Comparison of ENCODE assay signal across 9 cellular contexts in genomic region chr7:106421181-106421762, GRCh38.
DNase-seq lines count a peak whose midpoint lies in the region; ATAC-seq and TF ChIP-seq lines count a peak whose summit lies in the region.
"Had no signal": no experiment of that assay in that cellular context is flagged by ENCODE, and none has a peak within 500 bp of the region (broad histone marks: within the 10 kb centered on the region; RNA-seq: fewer than 3 reads in every experiment).

No MANE protein-coding gene starts in this region.

- H3K27ac ChIP-seq in BLaER1 treated with 17β-estradiol and CSF1 and Interleukin-3, amounts not matched to agents 10 nM and 100 nM: peak overlapping the region in 6 of 11 experiments; percentile 43 to 100 (median 90); a peak in 12 of 22 replicates
- H3K27ac ChIP-seq in ascending aorta (peak overlapping the region; percentile 62 to 71), stomach smooth muscle (ENCODE audit: low read length) (peak overlapping the region; percentile 55)
- H3K27ac ChIP-seq: cardiac muscle cell had no signal

- H3K9me3 ChIP-seq in BLaER1 treated with 17β-estradiol and CSF1 and Interleukin-3, amounts not matched to agents 10 nM and 100 nM (replicated peaks in 1 of 11): peaks cover 4 to 25% (median 11%) of the 10 kb centered on the region in 11 experiments; a peak in 21 of 22 replicates
- H3K9me3 ChIP-seq in ascending aorta (peaks cover 0 to 3% of the 10 kb centered on the region in 2 donors), stomach smooth muscle (ENCODE audit: control insufficient read depth in 2 of 2, low read length in 2 of 2) (peaks cover 0 to 6% of the 10 kb centered on the region in 2 donors), Caco-2 (no peaks in the 10 kb centered on the region)

- no peak overlapping the region for H3K27ac Mint-ChIP-seq in Caco-2 (ENCODE audit: unreplicated experiment)

- no peaks in the 10 kb centered on the region for H3K27me3 Mint-ChIP-seq in Caco-2 (ENCODE audit: insufficient read depth, unreplicated experiment)

- no peaks in the 10 kb centered on the region for H3K36me3 Mint-ChIP-seq in Caco-2 (ENCODE audit: insufficient read depth, unreplicated experiment)

- H3K36me3 ChIP-seq in BLaER1 treated with 17β-estradiol and CSF1 and Interleukin-3, amounts not matched to agents 10 nM and 100 nM: no peaks in the 10 kb centered on the region
- H3K36me3 ChIP-seq in ascending aorta (no peaks in the 10 kb centered on the region), stomach smooth muscle (ENCODE audit: control insufficient read depth in 2 of 2, insufficient read depth in 2 of 2, low read length in 2 of 2) (no peaks in the 10 kb centered on the region), Caco-2 (ENCODE audit: control insufficient read depth, insufficient read depth, low read length) (no peaks in the 10 kb centered on the region)
- H3K36me3 ChIP-seq: cardiac muscle cell had no signal

- no peaks in the 10 kb centered on the region for H4K20me1 ChIP-seq in BLaER1 treated with 17β-estradiol and CSF1 and Interleukin-3, amounts not matched to agents 10 nM and 100 nM

- TF ChIP-seq CTCF in ascending aorta (IDR thresholded peaks at IDR 0.05) (no peak), Caco-2 (IDR thresholded peaks at IDR 0.05; ENCODE audit: insufficient read depth in 1 of 2, low read depth in 1 of 2, low read length in 1 of 2, severe bottlenecking in 1 of 2, unreplicated experiment in 1 of 2) (no peak)

- no peak for ATAC-seq in GM21576 (IDR thresholded peaks at IDR 0.05; ENCODE audit: unreplicated experiment)
- ATAC-seq in GM21526 (IDR thresholded peaks at IDR 0.05; ENCODE audit: low FRiP score, unreplicated experiment): no peak

- H3K27me3 ChIP-seq in BLaER1 treated with 17β-estradiol and CSF1 and Interleukin-3, amounts not matched to agents 10 nM and 100 nM: no peaks in the 10 kb centered on the region
- no peaks in the 10 kb centered on the region for H3K27me3 ChIP-seq in ascending aorta
- no peaks in the 10 kb centered on the region for H3K27me3 ChIP-seq in stomach smooth muscle (ENCODE audit: control insufficient read depth in 1 of 2, insufficient read depth in 2 of 2, low read length in 2 of 2)
- H3K27me3 ChIP-seq in Caco-2 (replicated peaks; ENCODE audit: control insufficient read depth, insufficient read depth, low read length): no peaks in the 10 kb centered on the region
- H3K27me3 ChIP-seq: cardiac muscle cell had no signal

- H3K4me3 Mint-ChIP-seq in Caco-2 (ENCODE audit: unreplicated experiment): no peak overlapping the region

- DNase-seq in NCI-H1105 (lab: John Stamatoyannopoulos, UW) (peak; percentile 3), ascending aorta (ENCODE audit: low spot score in 2 of 2) (peak; percentile 33 to 85), inferior parietal cortex (ENCODE audit: extremely low spot score) (peak; percentile 49), Caco-2 (no peak)

- intact Hi-C loops in ascending aorta (cut with DNase I): no loop called here
- intact Hi-C loops in Caco-2 (cut with micrococcal nuclease; ENCODE audit: unreplicated experiment): no loop called here

- peaks cover 15% of the 10 kb centered on the region for H3K4me1 Mint-ChIP-seq in Caco-2 (ENCODE audit: low read depth, unreplicated experiment)

- H3K9ac ChIP-seq in BLaER1 treated with 17β-estradiol and CSF1 and Interleukin-3, amounts not matched to agents 10 nM and 100 nM: peak overlapping the region in 4 of 11 experiments; percentile 3 to 95 (median 86); a peak in 6 of 22 replicates
- peak overlapping the region in 1 of 2 donors; percentile 46 for H3K9ac ChIP-seq in stomach smooth muscle (ENCODE audit: low read length in 2 of 2)

- CTCF ChIA-PET in Caco-2 (lab: Charles Lee): no interaction called here

- peaks cover 6% of the 10 kb centered on the region for H3K9me3 Mint-ChIP-seq in Caco-2 (ENCODE audit: unreplicated experiment)

- H3K4me2 ChIP-seq in BLaER1 treated with 17β-estradiol and CSF1 and Interleukin-3, amounts not matched to agents 10 nM and 100 nM: peak overlapping the region in 5 of 11 experiments; percentile 40 to 92 (median 74); a peak in 10 of 22 replicates

- H3K4me1 ChIP-seq in BLaER1 treated with 17β-estradiol and CSF1 and Interleukin-3, amounts not matched to agents 10 nM and 100 nM: peaks cover 21 to 93% (median 38%) of the 10 kb centered on the region in 10 experiments
- H3K4me1 ChIP-seq in ascending aorta (peaks cover 0 to 12% of the 10 kb centered on the region in 2 donors), stomach smooth muscle (ENCODE audit: control insufficient read depth, insufficient read depth, low read length) (peaks cover 25% of the 10 kb centered on the region), Caco-2 (0 out of 2 replicates have a peak, but pooled peaks cover 8% of the 10 kb centered on the region)

- H3K4me3 ChIP-seq in BLaER1 treated with 17β-estradiol and CSF1 and Interleukin-3, amounts not matched to agents 10 nM and 100 nM: no peak overlapping the region
- H3K4me3 ChIP-seq in ascending aorta (no peak overlapping the region), stomach smooth muscle (ENCODE audit: low read length in 2 of 2) (no peak overlapping the region), Caco-2 (ENCODE audit: low read depth, low read length) (no peak overlapping the region)
- H3K4me3 ChIP-seq: cardiac muscle cell had no signal

- BruUV-seq in Caco-2 (replicated peaks; lab: Mats Ljungman, UMichigan): no TSS peak

- POLR2A ChIA-PET in Caco-2 (lab: Charles Lee): no interaction called here

Comparison
In these comparisons a context has a peak if more than half of its experiments do, and no peak if none do; other contexts are left out.
1. DNase-seq: peak in NCI-H1105 (single experiment), ascending aorta (2 of 2) and inferior parietal cortex (single experiment); none in Caco-2 (0 of 2).
2. Peak in every context shown above with its lines, with median percentiles within 50 percentile points of each other: H3K27ac ChIP-seq.